Comparison of ENCODE assay signal across 8 cellular contexts in the genomic region with DNA sequence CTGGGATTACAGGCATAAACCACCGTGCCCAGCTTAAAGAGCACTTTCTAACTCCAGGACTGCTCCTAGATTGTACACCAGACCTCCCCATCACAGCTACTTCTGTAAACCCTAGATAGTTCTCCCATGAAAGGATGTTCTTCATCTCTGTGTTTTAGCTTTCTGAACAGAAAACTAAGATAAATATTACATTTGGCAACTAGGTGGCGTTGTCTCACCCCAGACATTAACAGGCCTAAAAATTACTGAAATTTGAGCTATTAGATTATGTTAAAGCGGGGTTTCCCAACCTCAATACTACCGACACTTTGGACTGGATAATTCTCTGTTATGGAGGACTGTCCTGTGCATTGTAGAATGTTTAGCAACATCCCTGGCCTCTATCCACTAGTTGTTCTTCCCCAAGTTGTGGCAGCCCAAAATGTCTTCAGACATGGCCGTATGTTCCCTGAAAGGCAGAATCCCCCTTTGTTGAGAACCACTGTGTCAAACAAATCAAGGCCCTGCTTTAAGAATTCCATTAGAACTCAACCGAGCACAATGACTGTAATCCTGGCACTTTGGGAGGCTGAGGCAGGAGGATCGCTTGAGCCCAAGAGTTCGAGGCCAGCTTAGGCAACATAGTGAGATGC.
DNase-seq lines count a peak whose midpoint lies in the region; ATAC-seq and TF ChIP-seq lines count a peak whose summit lies in the region.

No MANE protein-coding gene starts in this region.

- H3K4me3 ChIP-seq in ACC112 (ENCODE audit: low read depth, low read length) (no peak overlapping the region), GM06990 (replicated peaks; ENCODE audit: low read depth, low read length) (no peak overlapping the region), epithelial cell of esophagus (ENCODE audit: low read length) (no peak overlapping the region)
- H3K4me3 ChIP-seq in effector memory CD4-positive, alpha-beta T cell (ENCODE audit: insufficient read depth, low read depth, low read length, poor library complexity, severe bottlenecking): no peak overlapping the region

- H3K79me2 ChIP-seq in ACC112 (ENCODE audit: control insufficient read depth, insufficient read depth, low read length, unreplicated experiment): no peaks in the 10 kb centered on the region

- H3K27ac ChIP-seq in ACC112 (ENCODE audit: low read depth, low read length): no peak overlapping the region
- no peak overlapping the region for H3K27ac ChIP-seq in effector memory CD4-positive, alpha-beta T cell (ENCODE audit: insufficient read depth, low read length, poor library complexity, severe bottlenecking)

- peak; percentile 44 for TF ChIP-seq CTCF in GM06990 (IDR thresholded peaks at IDR 0.05; ENCODE audit: insufficient read depth, low read length, poor library complexity, severe bottlenecking)
- peak; percentile 57 for TF ChIP-seq CTCF in epithelial cell of esophagus (IDR thresholded peaks at IDR 0.05; ENCODE audit: insufficient read depth, low read depth, low read length, missing control alignments)

- H2AFZ ChIP-seq in ACC112 (ENCODE audit: low read length, unreplicated experiment): peak overlapping the region; percentile 16

- no peak for DNase-seq in GM06990 (ENCODE audit: extremely low read depth, insufficient read length)
- DNase-seq in NOMO-1 treated with DMSO at 0.1 percent for 48 hours (lab: John Stamatoyannopoulos, UW; ENCODE audit: unreplicated experiment): peak; percentile 53
- peak; percentile 35 for DNase-seq in epithelial cell of esophagus (ENCODE audit: low read depth)
- peak; percentile 51 for DNase-seq in pons (ENCODE audit: low spot score)
- DNase-seq in effector memory CD4-positive, alpha-beta T cell: no peak

- H3K9me3 ChIP-seq in effector memory CD4-positive, alpha-beta T cell (ENCODE audit: control insufficient read depth, low read length): no peaks in the 10 kb centered on the region

- no peaks in the 10 kb centered on the region for H3K4me1 ChIP-seq in ACC112 (ENCODE audit: control insufficient read depth, insufficient read depth, low read length, unreplicated experiment)
- H3K4me1 ChIP-seq in effector memory CD4-positive, alpha-beta T cell (ENCODE audit: control insufficient read depth, insufficient read depth, low read length, poor library complexity, severe bottlenecking): no peaks in the 10 kb centered on the region

- no peaks in the 10 kb centered on the region for H3K27me3 ChIP-seq in ACC112 (ENCODE audit: insufficient read depth, low read length)
- H3K27me3 ChIP-seq in GM06990 (replicated peaks; ENCODE audit: control insufficient read depth, insufficient read depth, low read length): no peaks in the 10 kb centered on the region
- no peaks in the 10 kb centered on the region for H3K27me3 ChIP-seq in effector memory CD4-positive, alpha-beta T cell (replicated peaks; ENCODE audit: control insufficient read depth, insufficient read depth, low read length, poor library complexity, severe bottlenecking)

- no peak for ATAC-seq in GM21381 (IDR thresholded peaks at IDR 0.05; ENCODE audit: unreplicated experiment)
- no peak for ATAC-seq in GM21367 (IDR thresholded peaks at IDR 0.05; ENCODE audit: unreplicated experiment)

- no peaks in the 10 kb centered on the region for H3K36me3 ChIP-seq in ACC112 (ENCODE audit: insufficient read depth, low read length)
- H3K36me3 ChIP-seq in GM06990 (ENCODE audit: control insufficient read depth, insufficient read depth, low read length): no peaks in the 10 kb centered on the region
- no peaks in the 10 kb centered on the region for H3K36me3 ChIP-seq in effector memory CD4-positive, alpha-beta T cell (ENCODE audit: control insufficient read depth, insufficient read depth, low read length)

Comparison
In these comparisons a context has a peak if more than half of its experiments do, and no peak if none do; other contexts are left out.
1. DNase-seq: peak in NOMO-1 treated with DMSO at 0.1 percent for 48 hours (single experiment), epithelial cell of esophagus (single experiment) and pons (single experiment); none in GM06990 (single experiment) and effector memory CD4-positive, alpha-beta T cell (0 of 3).